ENCODE assay signal across 16 cellular contexts in the genomic region with DNA sequence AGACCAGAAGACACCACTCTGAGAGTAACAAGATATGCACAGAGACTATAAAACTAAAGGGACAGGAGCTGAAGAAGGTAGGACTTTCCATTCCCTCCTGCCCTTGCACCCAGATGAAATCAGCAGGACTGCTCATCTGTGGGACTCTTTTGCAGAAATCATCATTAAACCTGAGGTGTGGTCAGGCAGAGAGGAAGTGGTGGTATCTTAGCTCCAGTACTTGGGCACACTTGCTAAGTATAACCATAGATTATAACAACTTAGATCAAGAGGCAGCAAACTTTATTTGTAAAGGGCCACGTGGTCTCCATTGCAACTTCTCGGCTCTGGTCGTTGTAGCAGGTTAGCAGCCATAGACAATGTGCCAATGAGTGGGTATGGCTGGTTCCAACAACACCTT.
DNase-seq lines count a peak whose midpoint lies in the region; ATAC-seq and TF ChIP-seq lines count a peak whose summit lies in the region.
"Had no signal": no experiment of that assay in that cellular context is flagged by ENCODE, and none has a peak within 500 bp of the region (broad histone marks: within the 10 kb centered on the region; RNA-seq: fewer than 3 reads in every experiment).

No MANE protein-coding gene starts in this region.

- WGBS in suprapubic skin = 93% methylated on average over 3 of the region's 3 CpGs

- H3K4me3 ChIP-seq in suprapubic skin = no peak overlapping the region
- H3K4me3 ChIP-seq: BLaER1 treated with 17β-estradiol and CSF1 and Interleukin-3, amounts not matched to agents 10 nM and 100 nM; GM23338 had no signal

- ATAC-seq in activated CD8-positive, alpha-beta memory T cell treated with anti-CD3 and anti-CD28 coated beads, Interleukin-2, amount 10 ng/mL, durations not matched to agents 7 days and 5 days = peak; percentile 49
- no peak for ATAC-seq in T-helper 17 cell
- ATAC-seq in stimulated activated effector memory CD8-positive, alpha-beta T cell treated with anti-CD3 and anti-CD28 coated beads, Interleukin-12 subunit alpha, Interleukin-12 subunit beta, amount 100 ng/mL, for 72 hours = peak; percentile 78
- ATAC-seq: GM23338 had no signal

- intact Hi-C loops in dendritic cell treated with granulocyte-macrophage colony-stimulating factor and Interleukin-4, amounts not matched to agents 40 ng/mL and 50 ng/mL, for 4 days (cut with micrococcal nuclease) = no loop called here

- H3K36me3 Mint-ChIP-seq in activated CD8-positive, alpha-beta memory T cell treated with anti-CD3 and anti-CD28 coated beads, Interleukin-2, amount 10 ng/mL, durations not matched to agents 7 days and 5 days = peaks cover 2% of the 10 kb centered on the region
- H3K36me3 Mint-ChIP-seq in T-helper 17 cell (ENCODE audit: low read depth) = no peaks in the 10 kb centered on the region
- no peaks in the 10 kb centered on the region for H3K36me3 Mint-ChIP-seq in dendritic cell treated with granulocyte-macrophage colony-stimulating factor and Interleukin-4, amounts not matched to agents 40 ng/mL and 50 ng/mL, for 4 days (ENCODE audit: low read depth)
- no peaks in the 10 kb centered on the region for H3K36me3 Mint-ChIP-seq in stimulated activated effector memory CD8-positive, alpha-beta T cell treated with anti-CD3 and anti-CD28 coated beads, Interleukin-12 subunit alpha, Interleukin-12 subunit beta, amount 100 ng/mL, for 72 hours

- no peak for TF ChIP-seq POLR2A in suprapubic skin (IDR thresholded peaks at IDR 0.05)

- H3K27me3 ChIP-seq in suprapubic skin = no peaks in the 10 kb centered on the region
- H3K27me3 ChIP-seq: BLaER1 treated with 17β-estradiol and CSF1 and Interleukin-3, amounts not matched to agents 10 nM and 100 nM had no signal

- DNase-seq in activated CD8-positive, alpha-beta memory T cell treated with anti-CD3 and anti-CD28 coated beads, Interleukin-2, amount 10 ng/mL, durations not matched to agents 7 days and 5 days = no peak
- no peak for DNase-seq in activated CD8-positive, alpha-beta memory T cell treated with anti-CD3 and anti-CD28 coated beads, Interleukin-2, amount 50 U/mL, for 48 hours
- no peak for DNase-seq in T-helper 17 cell
- DNase-seq in stimulated activated effector memory CD8-positive, alpha-beta T cell treated with anti-CD3 and anti-CD28 coated beads, Interleukin-12 subunit alpha, Interleukin-12 subunit beta, amount 100 ng/mL, for 72 hours (ENCODE audit: low spot score in 2 of 2) = no peak
- no peak for DNase-seq in NCI-H524 treated with DMSO at 0.1 percent for 48 hours (lab: John Stamatoyannopoulos, UW)
- DNase-seq in suprapubic skin (ENCODE audit: low spot score in 2 of 2) = no peak
- no peak for DNase-seq in occipital lobe (lab: John Stamatoyannopoulos, UW)
- DNase-seq: Caco-2, DMS79, GDM1, HCEC 1CT had no signal

- H3K9me3 ChIP-seq in T-helper 17 cell (ENCODE audit: control insufficient read depth, low read length, poor library complexity, severe bottlenecking) (no peaks in the 10 kb centered on the region), suprapubic skin (no peaks in the 10 kb centered on the region)

- no peak overlapping the region for H3K27ac Mint-ChIP-seq in activated CD8-positive, alpha-beta memory T cell treated with anti-CD3 and anti-CD28 coated beads, Interleukin-2, amount 10 ng/mL, durations not matched to agents 7 days and 5 days
- peak overlapping the region; percentile 24 for H3K27ac Mint-ChIP-seq in T-helper 17 cell
- peak overlapping the region; percentile 66 for H3K27ac Mint-ChIP-seq in dendritic cell treated with granulocyte-macrophage colony-stimulating factor and Interleukin-4, amounts not matched to agents 40 ng/mL and 50 ng/mL, for 4 days
- peak overlapping the region; percentile 33 for H3K27ac Mint-ChIP-seq in stimulated activated effector memory CD8-positive, alpha-beta T cell treated with anti-CD3 and anti-CD28 coated beads, Interleukin-12 subunit alpha, Interleukin-12 subunit beta, amount 100 ng/mL, for 72 hours
- H3K27ac Mint-ChIP-seq: B cell, GM23338 had no signal

- H3K4me1 ChIP-seq in suprapubic skin = no peaks in the 10 kb centered on the region
- H3K4me1 ChIP-seq: Caco-2 had no signal

- H3K27me3 Mint-ChIP-seq in activated CD8-positive, alpha-beta memory T cell treated with anti-CD3 and anti-CD28 coated beads, Interleukin-2, amount 10 ng/mL, durations not matched to agents 7 days and 5 days = no peaks in the 10 kb centered on the region
- no peaks in the 10 kb centered on the region for H3K27me3 Mint-ChIP-seq in T-helper 17 cell
- H3K27me3 Mint-ChIP-seq in dendritic cell treated with granulocyte-macrophage colony-stimulating factor and Interleukin-4, amounts not matched to agents 40 ng/mL and 50 ng/mL, for 4 days = peaks cover 18% of the 10 kb centered on the region
- H3K27me3 Mint-ChIP-seq: B cell had no signal

- H3K36me3 ChIP-seq in suprapubic skin = no peaks in the 10 kb centered on the region
- H3K36me3 ChIP-seq: BLaER1 treated with 17β-estradiol and CSF1 and Interleukin-3, amounts not matched to agents 10 nM and 100 nM had no signal

- H3K4me3 Mint-ChIP-seq in activated CD8-positive, alpha-beta memory T cell treated with anti-CD3 and anti-CD28 coated beads, Interleukin-2, amount 10 ng/mL, durations not matched to agents 7 days and 5 days = no peak overlapping the region
- H3K4me3 Mint-ChIP-seq in T-helper 17 cell = no peak overlapping the region
- H3K4me3 Mint-ChIP-seq in dendritic cell treated with granulocyte-macrophage colony-stimulating factor and Interleukin-4, amounts not matched to agents 40 ng/mL and 50 ng/mL, for 4 days = no peak overlapping the region
- no peak overlapping the region for H3K4me3 Mint-ChIP-seq in stimulated activated effector memory CD8-positive, alpha-beta T cell treated with anti-CD3 and anti-CD28 coated beads, Interleukin-12 subunit alpha, Interleukin-12 subunit beta, amount 100 ng/mL, for 72 hours
- H3K4me3 Mint-ChIP-seq: B cell, GM23338 had no signal

- TF ChIP-seq CTCF in suprapubic skin (IDR thresholded peaks at IDR 0.05) = no peak

- H3K4me1 Mint-ChIP-seq in activated CD8-positive, alpha-beta memory T cell treated with anti-CD3 and anti-CD28 coated beads, Interleukin-2, amount 10 ng/mL, durations not matched to agents 7 days and 5 days = peaks cover 10% of the 10 kb centered on the region
- peaks cover 10% of the 10 kb centered on the region for H3K4me1 Mint-ChIP-seq in T-helper 17 cell
- peaks cover 44% of the 10 kb centered on the region for H3K4me1 Mint-ChIP-seq in dendritic cell treated with granulocyte-macrophage colony-stimulating factor and Interleukin-4, amounts not matched to agents 40 ng/mL and 50 ng/mL, for 4 days (ENCODE audit: low read depth)
- peaks cover 17% of the 10 kb centered on the region for H3K4me1 Mint-ChIP-seq in stimulated activated effector memory CD8-positive, alpha-beta T cell treated with anti-CD3 and anti-CD28 coated beads, Interleukin-12 subunit alpha, Interleukin-12 subunit beta, amount 100 ng/mL, for 72 hours
- H3K4me1 Mint-ChIP-seq: B cell, GM23338 had no signal

- TF ChIP-seq EP300 in suprapubic skin (IDR thresholded peaks at IDR 0.05) = no peak

- no peak overlapping the region for H3K27ac ChIP-seq in suprapubic skin
- H3K27ac ChIP-seq: BLaER1 treated with 17β-estradiol and CSF1 and Interleukin-3, amounts not matched to agents 10 nM and 100 nM; HL-60 had no signal

- CTCF ChIA-PET in activated CD8-positive, alpha-beta memory T cell treated with anti-CD3 and anti-CD28 coated beads, Interleukin-2, amount 10 ng/mL, durations not matched to agents 7 days and 5 days (lab: Charles Lee) = no interaction called here

- peaks cover 8% of the 10 kb centered on the region for H3K9me3 Mint-ChIP-seq in activated CD8-positive, alpha-beta memory T cell treated with anti-CD3 and anti-CD28 coated beads, Interleukin-2, amount 10 ng/mL, durations not matched to agents 7 days and 5 days (ENCODE audit: low read depth)
- peaks cover 14% of the 10 kb centered on the region for H3K9me3 Mint-ChIP-seq in dendritic cell treated with granulocyte-macrophage colony-stimulating factor and Interleukin-4, amounts not matched to agents 40 ng/mL and 50 ng/mL, for 4 days
- peaks cover 3% of the 10 kb centered on the region for H3K9me3 Mint-ChIP-seq in stimulated activated effector memory CD8-positive, alpha-beta T cell treated with anti-CD3 and anti-CD28 coated beads, Interleukin-12 subunit alpha, Interleukin-12 subunit beta, amount 100 ng/mL, for 72 hours
- H3K9me3 Mint-ChIP-seq: GM23338 had no signal
